9 cellular contexts compared by ENCODE assay signal in genomic region chr10:91887900-91888225, GRCh38. TPM values are rescaled to one million over a fixed set of nuclear protein-coding genes. Genes with fewer than 3 reads are reported as not detected.
DNase-seq lines count a peak whose midpoint lies in the region; ATAC-seq, FAIRE-seq and TF ChIP-seq lines count a peak whose summit lies in the region.
"Had no signal": no experiment of that assay in that cellular context is flagged by ENCODE, and none has a peak within 500 bp of the region (broad histone marks: within the 10 kb centered on the region; RNA-seq: fewer than 3 reads in every experiment).

No MANE protein-coding gene starts in this region.

- H3K4me1 ChIP-seq in cardiac muscle cell (ENCODE audit: low read depth): peaks cover 39% of the 10 kb centered on the region
- H3K4me1 ChIP-seq in mucosa of rectum (ENCODE audit: control insufficient read depth in 2 of 2, insufficient read depth in 2 of 2, low read length in 2 of 2): peaks cover 3 to 11% of the 10 kb centered on the region in 2 donors
- no peaks in the 10 kb centered on the region for H3K4me1 ChIP-seq in uterus
- no peaks in the 10 kb centered on the region for H3K4me1 ChIP-seq in small intestine (ENCODE audit: control insufficient read depth in 2 of 2, insufficient read depth in 1 of 2, low read depth in 1 of 2, low read length in 1 of 2)

- FAIRE-seq in small intestine (lab: Jason Lieb, UNC): no peak

- peak overlapping the region in 1 of 2 donors; percentile 47 for H3K9ac ChIP-seq in mucosa of rectum (ENCODE audit: low read depth in 1 of 2, low read length in 2 of 2)

- TF ChIP-seq POLR2A in uterus (IDR thresholded peaks at IDR 0.05): no peak

- intact Hi-C loops in Right ventricle myocardium inferior (cut with DNase I) (no loop called here), uterus (cut with DNase I; ENCODE audit: low total_unique reads) (no loop called here)

- no peak for TF ChIP-seq CTCF in cardiac muscle cell (IDR thresholded peaks at IDR 0.05; ENCODE audit: low read depth, low read length)
- no peak for TF ChIP-seq CTCF in choroid plexus epithelial cell (conservative IDR thresholded peaks at IDR 0.05; ENCODE audit: low read depth, low read length)
- TF ChIP-seq CTCF in uterus (IDR thresholded peaks at IDR 0.05): no peak

- H3K36me3 ChIP-seq in cardiac muscle cell (no peaks in the 10 kb centered on the region), mucosa of rectum (ENCODE audit: control insufficient read depth in 2 of 2, insufficient read depth in 2 of 2, low read length in 2 of 2) (no peaks in the 10 kb centered on the region), uterus (no peaks in the 10 kb centered on the region), small intestine (ENCODE audit: control insufficient read depth in 2 of 2, insufficient read depth in 2 of 2, low read length in 2 of 2) (no peaks in the 10 kb centered on the region)

- ATAC-seq in Right ventricle myocardium inferior: no peak
- ATAC-seq in HG02610 (IDR thresholded peaks at IDR 0.05; ENCODE audit: unreplicated experiment): no peak
- ATAC-seq: PC-3 had no signal

- DNase-seq in cardiac muscle cell (ENCODE audit: low read depth in 1 of 2, low spot score in 1 of 2): no peak
- no peak for DNase-seq in Right ventricle myocardium inferior (ENCODE audit: missing footprints)
- no peak for DNase-seq in choroid plexus epithelial cell (ENCODE audit: low read depth)
- DNase-seq in uterus: no peak
- DNase-seq in NCI-H2171 (lab: John Stamatoyannopoulos, UW): no peak
- DNase-seq in small intestine: no peak
- DNase-seq: PC-3 had no signal

- 6 to 11% (median 10%) methylated on average over 5 of the region's 5 CpGs for WGBS in small intestine, 3 donors

- H3K27me3 ChIP-seq in cardiac muscle cell: no peaks in the 10 kb centered on the region
- H3K27me3 ChIP-seq in mucosa of rectum (ENCODE audit: control insufficient read depth in 2 of 2, insufficient read depth in 2 of 2, low read length in 2 of 2): peaks cover 15 to 17% of the 10 kb centered on the region in 2 donors
- no peaks in the 10 kb centered on the region for H3K27me3 ChIP-seq in uterus
- no peaks in the 10 kb centered on the region for H3K27me3 ChIP-seq in small intestine (ENCODE audit: control insufficient read depth in 2 of 2, insufficient read depth in 2 of 2, low read length in 2 of 2)

- H3K9me3 ChIP-seq in cardiac muscle cell (ENCODE audit: low read depth) (no peaks in the 10 kb centered on the region), mucosa of rectum (ENCODE audit: control insufficient read depth in 2 of 2, low read length in 2 of 2) (no peaks in the 10 kb centered on the region), uterus (no peaks in the 10 kb centered on the region), small intestine (ENCODE audit: control insufficient read depth, low read depth) (no peaks in the 10 kb centered on the region)

- H3K27ac ChIP-seq in cardiac muscle cell (peak overlapping the region; percentile 96), mucosa of rectum (ENCODE audit: low read depth in 2 of 2, low read length in 2 of 2) (no peak overlapping the region), uterus (no peak overlapping the region), small intestine (ENCODE audit: low read depth in 1 of 2, low read length in 1 of 2) (no peak overlapping the region)

- peak overlapping the region; percentile 29 for H3K4me3 ChIP-seq in cardiac muscle cell
- H3K4me3 ChIP-seq in choroid plexus epithelial cell (ENCODE audit: low read depth, low read length): peak overlapping the region; percentile 67
- peak overlapping the region; percentile 56 to 72 for H3K4me3 ChIP-seq in mucosa of rectum (ENCODE audit: low read length in 2 of 2)
- H3K4me3 ChIP-seq in uterus: peak overlapping the region; percentile 50 to 54
- peak overlapping the region in 1 of 2 donors; percentile 54 for H3K4me3 ChIP-seq in small intestine (ENCODE audit: low read depth in 1 of 2, low read length in 2 of 2)

RNA-seq across cellular contexts. Expression of gene FGFBP3, which starts 21.4 kb away (rescaled TPM):
- 7.2 and 14.2 TPM in 2 replicates for total RNA-seq in cardiac muscle cell
- 16.6 and 26.4 TPM in 2 replicates for polyA plus RNA-seq in cardiac muscle cell
- total RNA-seq in Right ventricle myocardium inferior: 0.32 TPM
- total RNA-seq in uterus: 1 to 10 TPM in 2 of 4 donors, not detected in 2; 1.2 TPM
- polyA plus RNA-seq in small intestine: under 1 TPM; 0.22 to 0.67 (median 0.54) TPM

RNA-seq across cellular contexts. Expression of gene BTAF1, which starts 35.7 kb away (rescaled TPM):
- 61.3 and 121 TPM in 2 replicates for total RNA-seq in cardiac muscle cell
- 35.1 and 73.5 TPM in 2 replicates for polyA plus RNA-seq in cardiac muscle cell
- 10.4 TPM for total RNA-seq in Right ventricle myocardium inferior
- 10 to 100 TPM; 31.8 to 95.8 (median 51.5) TPM for total RNA-seq in uterus
- polyA plus RNA-seq in small intestine: 1 to 10 TPM; 4.6 to 6.1 (median 6.0) TPM
